ENCODE assay signal across 18 cellular contexts in genomic region chr12:2170376-2170775, GRCh38.
DNase-seq lines count a peak whose midpoint lies in the region; ATAC-seq and TF ChIP-seq lines count a peak whose summit lies in the region.
"Had no signal": no experiment of that assay in that cellular context is flagged by ENCODE, and none has a peak within 500 bp of the region (broad histone marks: within the 10 kb centered on the region; RNA-seq: fewer than 3 reads in every experiment).

No MANE protein-coding gene starts in this region.

- peak; percentile 90 for ATAC-seq in gastroesophageal sphincter
- ATAC-seq in effector memory CD8-positive, alpha-beta T cell (replicated peaks) = no peak
- ATAC-seq: esophagus mucosa had no signal

- peaks cover 0 to 13% (median 0%) of the 10 kb centered on the region in 3 donors for H3K9me3 ChIP-seq in gastroesophageal sphincter
- peaks cover 0 to 22% (median 14%) of the 10 kb centered on the region in 4 donors for H3K9me3 ChIP-seq in stomach
- H3K9me3 ChIP-seq: colonic mucosa had no signal

- H3K27ac ChIP-seq in gastroesophageal sphincter = peak overlapping the region; percentile 47 to 81 (median 60)
- peak overlapping the region in 4 of 5 donors; percentile 36 to 67 (median 49) for H3K27ac ChIP-seq in stomach
- H3K27ac ChIP-seq: colonic mucosa had no signal

- peaks cover 40 to 66% of the 10 kb centered on the region in 2 donors for H3K27me3 Mint-ChIP-seq in effector memory CD8-positive, alpha-beta T cell
- H3K27me3 Mint-ChIP-seq in nephron progenitor cell (ENCODE audit: low read depth, poor library complexity) = peaks cover 19% of the 10 kb centered on the region

- no peak for TF ChIP-seq CTCF in gastroesophageal sphincter (IDR thresholded peaks at IDR 0.05)
- TF ChIP-seq CTCF in stomach (IDR thresholded peaks at IDR 0.05) = no peak
- TF ChIP-seq CTCF in nephron progenitor cell (IDR thresholded peaks at IDR 0.05) = no peak

- no peaks in the 10 kb centered on the region for H3K4me1 Mint-ChIP-seq in effector memory CD8-positive, alpha-beta T cell (ENCODE audit: low read depth in 2 of 2)
- peaks cover 12% of the 10 kb centered on the region for H3K4me1 Mint-ChIP-seq in nephron progenitor cell

- WGBS in gastroesophageal sphincter (ENCODE audit: low coverage in 1 of 2), 2 donors = 60 to 67% methylated on average over 1 of the region's 1 CpG
- WGBS in stomach, 5 donors = 43 to 82% (median 63%) methylated on average over 1 of the region's 1 CpG

- H3K4me3 Mint-ChIP-seq in effector memory CD8-positive, alpha-beta T cell = no peak overlapping the region
- H3K4me3 Mint-ChIP-seq in nephron progenitor cell = no peak overlapping the region
- H3K4me3 Mint-ChIP-seq: activated naive CD8-positive, alpha-beta T cell; natural killer cell treated with Interleukin-12 subunit alpha and Interleukin-12 subunit beta and Interleukin-15 and Interleukin-18, amount 100 ng/mL, for 72 hours had no signal

- H3K9me3 Mint-ChIP-seq in effector memory CD8-positive, alpha-beta T cell = peaks cover 10 to 20% of the 10 kb centered on the region in 2 donors
- peaks cover 31% of the 10 kb centered on the region for H3K9me3 Mint-ChIP-seq in nephron progenitor cell

- TF ChIP-seq POLR2A in gastroesophageal sphincter (IDR thresholded peaks at IDR 0.05) = no peak
- TF ChIP-seq POLR2A in stomach (IDR thresholded peaks at IDR 0.05) = no peak

- H3K27me3 ChIP-seq in gastroesophageal sphincter (no peaks in the 10 kb centered on the region), stomach (no peaks in the 10 kb centered on the region)
- H3K27me3 ChIP-seq: colonic mucosa had no signal

- peaks cover 11 to 63% (median 16%) of the 10 kb centered on the region in 3 donors for H3K4me1 ChIP-seq in gastroesophageal sphincter
- peaks cover 0 to 22% (median 0%) of the 10 kb centered on the region in 4 donors for H3K4me1 ChIP-seq in stomach

- DNase-seq in HCEC 1CT (peak; percentile 59), astrocyte of the hippocampus (ENCODE audit: low read depth, low spot score) (peak; percentile 55), stomach (no peak), nephron progenitor cell (no peak), HEK293T (ENCODE audit: extremely low spot score) (no peak), inferior parietal cortex (ENCODE audit: extremely low spot score) (no peak)
- DNase-seq in effector memory CD8-positive, alpha-beta T cell = no peak
- DNase-seq: activated CD4-positive, alpha-beta T cell treated with anti-CD3 and anti-CD28 coated beads for 4 hours; activated T-cell treated with anti-CD3 and anti-CD28 coated beads for 4 hours; colonic mucosa; NCI-H1048; NK-92 treated with Interleukin-12 subunit alpha and Interleukin-12 subunit beta, amount 100 ng/mL, for 24 hours; SIG-M5; stimulated activated CD4-positive, alpha-beta T cell treated with anti-CD3 and anti-CD28 coated beads, Interleukin-1b, Interleukin-23, amount 100 ng/mL, for 48 hours had no signal

- CTCF ChIA-PET in HEK293T (lab: Yijun Ruan, JAX) = no interaction called here

- TF ChIP-seq EP300 in gastroesophageal sphincter (IDR thresholded peaks at IDR 0.05) (no peak), stomach (IDR thresholded peaks at IDR 0.05) (no peak)

- POLR2A ChIA-PET in HEK293T (lab: Yijun Ruan, JAX) = no interaction called here

- H3K36me3 Mint-ChIP-seq in effector memory CD8-positive, alpha-beta T cell (ENCODE audit: insufficient read depth) = no peaks in the 10 kb centered on the region
- H3K36me3 Mint-ChIP-seq in nephron progenitor cell (ENCODE audit: low read depth) = peaks cover 12% of the 10 kb centered on the region

- no peak overlapping the region for H3K27ac Mint-ChIP-seq in effector memory CD8-positive, alpha-beta T cell
- no peak overlapping the region for H3K27ac Mint-ChIP-seq in nephron progenitor cell
- H3K27ac Mint-ChIP-seq: activated naive CD8-positive, alpha-beta T cell; natural killer cell treated with Interleukin-12 subunit alpha and Interleukin-12 subunit beta and Interleukin-15 and Interleukin-18, amount 100 ng/mL, for 72 hours had no signal

- intact Hi-C loops in stomach (cut with DNase I; ENCODE audit: low total_unique reads) = no loop called here

- H3K36me3 ChIP-seq in gastroesophageal sphincter (no peaks in the 10 kb centered on the region), stomach (no peaks in the 10 kb centered on the region)
- H3K36me3 ChIP-seq: colonic mucosa had no signal

- H3K4me3 ChIP-seq in gastroesophageal sphincter (no peak overlapping the region), stomach (no peak overlapping the region)
- H3K4me3 ChIP-seq: colonic mucosa had no signal

TF ChIP-seq in HEK293T, 16 proteins besides CTCF, POLR2A, EP300 and RAD21:
- TF ChIP-seq ZNF384 (IDR thresholded peaks at IDR 0.05) = no peak
- TF ChIP-seq BHLHE40 (IDR thresholded peaks at IDR 0.05; ENCODE audit: borderline replicate concordance) = no peak
- TF ChIP-seq FOXM1 (IDR thresholded peaks at IDR 0.05; ENCODE audit: borderline replicate concordance) = no peak
- TF ChIP-seq SUZ12 (IDR thresholded peaks at IDR 0.05) = no peak
- no peak for TF ChIP-seq PKNOX1 (IDR thresholded peaks at IDR 0.05)
- TF ChIP-seq TARDBP (IDR thresholded peaks at IDR 0.05) = no peak
- no peak for TF ChIP-seq HDGF (IDR thresholded peaks at IDR 0.05; ENCODE audit: borderline replicate concordance)
TF ChIP-seq in HEK293T: peak in this region for 0.

Comparison
In these comparisons a context has a peak if more than half of its experiments do, and no peak if none do; other contexts are left out.
1. DNase-seq: peak in HCEC 1CT (single experiment) and astrocyte of the hippocampus (single experiment); none in stomach (single experiment), effector memory CD8-positive, alpha-beta T cell (0 of 3), nephron progenitor cell (single experiment), HEK293T (single experiment) and inferior parietal cortex (single experiment).